Comparison of ENCODE assay signal across 1 cellular context in the genomic region with DNA sequence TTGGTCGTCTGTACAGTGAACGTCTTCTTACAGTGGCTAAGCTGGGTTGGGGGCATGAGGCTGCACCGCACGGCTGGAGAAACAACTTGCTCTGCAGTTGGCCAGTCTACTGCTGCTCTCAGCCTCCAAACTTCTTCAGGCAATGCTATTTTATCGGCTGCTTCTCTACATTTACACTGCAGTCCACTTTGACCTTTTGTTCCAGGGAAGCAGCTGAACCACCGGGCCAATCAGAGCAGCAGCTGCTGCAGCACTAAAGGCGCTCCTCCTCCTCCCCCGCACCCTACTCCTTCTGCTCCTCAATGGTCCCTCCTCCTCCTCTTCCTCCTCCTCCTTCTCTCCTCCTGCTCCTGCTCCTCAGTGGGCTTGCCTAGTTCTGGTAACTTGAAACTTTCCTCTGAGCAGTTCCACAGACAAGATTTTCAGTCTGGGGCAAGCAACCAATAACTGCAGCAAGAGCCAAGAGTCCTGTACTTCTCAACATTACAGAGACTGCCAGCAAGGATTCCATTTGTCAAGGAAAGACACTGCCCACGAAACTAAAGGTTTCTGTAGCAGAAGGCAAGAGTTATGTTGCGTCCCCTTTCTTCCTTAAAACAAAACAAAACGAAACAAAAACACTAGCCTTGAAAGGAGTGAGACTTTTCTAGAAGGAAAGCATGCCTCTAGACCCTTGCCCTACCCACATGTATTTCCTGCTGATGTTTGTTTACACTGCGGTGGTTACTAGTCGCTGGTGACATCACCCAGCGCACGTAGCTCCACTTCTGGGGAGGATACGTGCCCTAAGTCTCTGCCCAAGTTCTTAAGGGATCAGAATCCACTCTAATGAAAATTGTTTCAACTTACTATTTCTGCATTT.
TF ChIP-seq lines count a peak whose summit lies in the region.

No MANE protein-coding gene starts in this region.

TF ChIP-seq in SK-N-SH treated with all-trans-retinoic acid at 6 μM for 48 hours, 23 proteins besides CTCF, POLR2A, EP300 and RAD21 (continued from another document):
- TF ChIP-seq, protein P1, sequence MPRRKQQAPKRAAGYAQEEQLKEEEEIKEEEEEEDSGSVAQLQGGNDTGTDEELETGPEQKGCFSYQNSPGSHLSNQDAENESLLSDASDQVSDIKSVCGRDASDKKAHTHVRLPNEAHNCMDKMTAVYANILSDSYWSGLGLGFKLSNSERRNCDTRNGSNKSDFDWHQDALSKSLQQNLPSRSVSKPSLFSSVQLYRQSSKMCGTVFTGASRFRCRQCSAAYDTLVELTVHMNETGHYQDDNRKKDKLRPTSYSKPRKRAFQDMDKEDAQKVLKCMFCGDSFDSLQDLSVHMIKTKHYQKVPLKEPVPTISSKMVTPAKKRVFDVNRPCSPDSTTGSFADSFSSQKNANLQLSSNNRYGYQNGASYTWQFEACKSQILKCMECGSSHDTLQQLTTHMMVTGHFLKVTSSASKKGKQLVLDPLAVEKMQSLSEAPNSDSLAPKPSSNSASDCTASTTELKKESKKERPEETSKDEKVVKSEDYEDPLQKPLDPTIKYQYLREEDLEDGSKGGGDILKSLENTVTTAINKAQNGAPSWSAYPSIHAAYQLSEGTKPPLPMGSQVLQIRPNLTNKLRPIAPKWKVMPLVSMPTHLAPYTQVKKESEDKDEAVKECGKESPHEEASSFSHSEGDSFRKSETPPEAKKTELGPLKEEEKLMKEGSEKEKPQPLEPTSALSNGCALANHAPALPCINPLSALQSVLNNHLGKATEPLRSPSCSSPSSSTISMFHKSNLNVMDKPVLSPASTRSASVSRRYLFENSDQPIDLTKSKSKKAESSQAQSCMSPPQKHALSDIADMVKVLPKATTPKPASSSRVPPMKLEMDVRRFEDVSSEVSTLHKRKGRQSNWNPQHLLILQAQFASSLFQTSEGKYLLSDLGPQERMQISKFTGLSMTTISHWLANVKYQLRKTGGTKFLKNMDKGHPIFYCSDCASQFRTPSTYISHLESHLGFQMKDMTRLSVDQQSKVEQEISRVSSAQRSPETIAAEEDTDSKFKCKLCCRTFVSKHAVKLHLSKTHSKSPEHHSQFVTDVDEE (CRISPR knock-in tag; IDR thresholded peaks at IDR 0.05), result no peak
